ENCODE assay signal across 12 cellular contexts in the genomic region with DNA sequence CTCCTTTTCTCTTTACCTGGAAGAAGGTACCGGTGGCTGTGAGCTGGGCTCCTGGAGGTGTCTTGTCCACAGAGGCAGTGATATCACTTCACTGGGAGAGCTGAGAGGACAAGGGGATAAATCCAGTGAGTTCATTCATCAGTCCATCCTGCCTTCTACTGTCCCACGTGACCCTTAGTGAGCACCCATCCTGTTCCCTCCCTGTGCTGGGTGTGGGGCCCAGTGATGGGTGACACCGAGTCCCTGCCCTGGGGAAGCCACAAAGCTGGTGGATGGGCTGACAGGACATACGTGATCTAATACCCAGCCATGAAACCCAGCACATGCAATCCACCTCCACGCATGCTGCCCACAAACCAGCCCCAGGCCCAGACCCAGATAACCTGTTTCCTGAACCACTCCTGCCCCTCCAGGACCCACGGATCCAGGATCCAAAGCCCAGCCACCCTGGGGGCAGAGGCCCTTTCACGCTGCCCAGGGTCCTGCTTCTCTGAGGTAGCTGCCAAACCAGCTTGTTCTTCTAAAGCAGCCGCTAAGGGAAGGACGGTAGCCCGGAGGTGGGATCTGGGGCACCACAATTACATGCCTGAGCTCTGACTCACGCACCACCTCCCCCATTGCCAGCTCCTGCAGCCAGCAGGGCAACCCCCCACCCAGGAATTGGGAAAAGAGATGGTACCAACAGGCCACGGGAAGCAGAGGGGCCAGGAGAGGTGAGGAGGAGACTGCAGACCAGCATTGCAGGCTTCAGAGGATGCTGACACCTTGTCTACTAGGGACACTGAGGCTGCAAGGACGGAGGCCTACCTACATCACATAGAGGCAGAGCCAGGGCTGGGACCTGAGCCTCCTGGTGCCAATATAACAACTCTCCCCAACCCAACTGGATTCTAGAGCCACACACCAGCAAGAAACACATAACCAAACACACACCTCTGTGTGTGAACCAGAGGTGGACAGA. TPM values are rescaled to one million over a fixed set of nuclear protein-coding genes. Genes with fewer than 3 reads are reported as not detected.
DNase-seq lines count a peak whose midpoint lies in the region; ATAC-seq, FAIRE-seq and TF ChIP-seq lines count a peak whose summit lies in the region.
"Had no signal": no experiment of that assay in that cellular context is flagged by ENCODE, and none has a peak within 500 bp of the region (broad histone marks: within the 10 kb centered on the region; RNA-seq: fewer than 3 reads in every experiment).

No MANE protein-coding gene starts in this region.

- CTCF ChIA-PET in PC-9 (lab: Charles Lee): interaction anchor here (0.6 to 0.9 kb wide), 3 partner anchors 10 to 161 kb away, joined by 3 to 5 read pairs (median 3); no protein-coding TSS in a partner anchor
- CTCF ChIA-PET in H1 (lab: Charles Lee; ENCODE audit: partially characterized antibody): interaction anchor here (0.5 to 21.4 kb wide), 17 partner anchors 9 to 84 kb away, joined by 3 to 176 read pairs (median 4); a partner anchor contains a TSS

- no peak for TF ChIP-seq EP300 in H1 (IDR thresholded peaks at IDR 0.05; ENCODE audit: borderline replicate concordance in 1 of 2, low read depth in 2 of 2, low read length in 2 of 2)

- peak overlapping the region; percentile 38 for H2BK120ac ChIP-seq in H1 (replicated peaks; ENCODE audit: low read depth, low read length)

- FAIRE-seq in H1 (lab: Jason Lieb, UNC): no peak

- H3K36me3 ChIP-seq in GM23338 (ENCODE audit: insufficient read depth) (no peaks in the 10 kb centered on the region), PC-9 (ENCODE audit: low read depth) (no peaks in the 10 kb centered on the region), H1 (ENCODE audit: control insufficient read depth in 2 of 4, insufficient read depth in 4 of 4, low read length in 3 of 4) (no peaks in the 10 kb centered on the region), osteoblast (ENCODE audit: insufficient read depth, low read length) (no peaks in the 10 kb centered on the region)

- H3K9me2 ChIP-seq in GM23338 (ENCODE audit: insufficient read depth) (no peaks in the 10 kb centered on the region), PC-9 (ENCODE audit: insufficient read depth) (no peaks in the 10 kb centered on the region)

- H3K18ac ChIP-seq in H1 (ENCODE audit: extremely low read depth, low read length): peak overlapping the region; percentile 65; the same call in 1 of the 2 replicates

- 0 out of 4 replicates have a peak, but pooled peaks of 1 of the 2 experiments have one; percentile 3 for TF ChIP-seq RAD21 in H1 (IDR thresholded peaks at IDR 0.05 in 1 of 2, conservative IDR thresholded peaks at IDR 0.05 in 1 of 2; ENCODE audit: low read depth in 2 of 2, low read length in 2 of 2)

- H3K23ac ChIP-seq in H1 (ENCODE audit: insufficient read length): no peak overlapping the region

- H3K36me3 Mint-ChIP-seq in GM23338 (ENCODE audit: low read depth): no peaks in the 10 kb centered on the region

- H3K9me3 Mint-ChIP-seq in GM23338: no peaks in the 10 kb centered on the region
- H3K9me3 Mint-ChIP-seq: dendritic cell treated with granulocyte-macrophage colony-stimulating factor and Interleukin-4, amounts not matched to agents 40 ng/mL and 50 ng/mL, for 4 days had no signal

- no peaks in the 10 kb centered on the region for H3K79me1 ChIP-seq in H1 (ENCODE audit: low read depth, low read length)

- H2BK20ac ChIP-seq in H1 (ENCODE audit: low read length): peak overlapping the region; percentile 94; the same call in 1 of the 2 replicates

- no peak overlapping the region for H3K14ac ChIP-seq in H1 (ENCODE audit: insufficient read length)

- H3K27ac ChIP-seq in GM23338 (ENCODE audit: low read depth) (no peak overlapping the region), PC-9 (no peak overlapping the region), H1 (ENCODE audit: low read depth, low read length) (no peak overlapping the region; the same call in 1 of the 2 replicates), osteoblast (ENCODE audit: low read depth, low read length) (no peak overlapping the region)

- H4K20me1 ChIP-seq in GM23338 (replicated peaks; ENCODE audit: insufficient read depth) (no peaks in the 10 kb centered on the region), PC-9 (ENCODE audit: insufficient read depth) (no peaks in the 10 kb centered on the region), H1 (replicated peaks in 1 of 2; ENCODE audit: control insufficient read depth in 1 of 2, insufficient read depth in 2 of 2, low read length in 2 of 2) (no peaks in the 10 kb centered on the region), osteoblast (ENCODE audit: insufficient read depth, low read length) (peaks cover 11% of the 10 kb centered on the region)

- no peak overlapping the region for H3K4me3 ChIP-seq in GM23338
- H3K4me3 ChIP-seq in PC-9: no peak overlapping the region
- H3K4me3 ChIP-seq in H1 (ENCODE audit: extremely low read depth in 1 of 4, insufficient read depth in 2 of 4, low read depth in 3 of 4, low read length in 4 of 4): 0 out of 8 replicates have a peak overlapping the region, but pooled peaks of 1 of the 4 experiments have one; percentile 10
- H3K4me3 ChIP-seq in osteoblast (ENCODE audit: insufficient read depth, low read length): no peak overlapping the region
- H3K4me3 ChIP-seq in lower leg skin (ENCODE audit: low read depth, poor library complexity, severe bottlenecking): no peak overlapping the region

- H3K4ac ChIP-seq in H1 (replicated peaks; ENCODE audit: insufficient read length, low read depth, low read length): no peak overlapping the region

- POLR2A ChIA-PET in PC-9 (lab: Charles Lee; ENCODE audit: unreplicated experiment) (interaction anchor here (0.5 to 0.6 kb wide), 2 partner anchors 69 to 436 kb away, joined by 3 to 5 read pairs; no protein-coding TSS in a partner anchor), H1 (lab: Charles Lee; ENCODE audit: partially characterized antibody) (interaction anchor here (0.6 to 4.3 kb wide), 12 partner anchors 12 to 90 kb away, joined by 3 to 21 read pairs (median 3); a partner anchor contains a TSS)

- H2BK12ac ChIP-seq in H1 (ENCODE audit: low read depth, low read length): peak overlapping the region; percentile 97; the same call in 1 of the 2 replicates

- H3K27me3 ChIP-seq in GM23338 (ENCODE audit: insufficient read depth) (no peaks in the 10 kb centered on the region), PC-9 (ENCODE audit: insufficient read depth, low read depth) (no peaks in the 10 kb centered on the region), H1 (replicated peaks in 1 of 4; ENCODE audit: control insufficient read depth in 3 of 4, extremely low read depth in 1 of 4, insufficient read depth in 3 of 4, low read length in 3 of 4) (no peaks in the 10 kb centered on the region), osteoblast (ENCODE audit: insufficient read depth, low read length) (no peaks in the 10 kb centered on the region)

- H2AK5ac ChIP-seq in H1 (ENCODE audit: low read depth, low read length): peak overlapping the region; percentile 75; the same call in 1 of the 2 replicates

- no peak overlapping the region for H3K9ac ChIP-seq in H1 (replicated peaks in 1 of 4; ENCODE audit: extremely low read depth in 1 of 4, low read depth in 3 of 4, low read length in 3 of 4)

- TSS peak; percentile 28 for BruUV-seq in PC-9 (replicated peaks; lab: Mats Ljungman, UMichigan)

- no peak overlapping the region for H4K5ac ChIP-seq in H1 (ENCODE audit: insufficient read length, low read depth, low read length)

- WGBS in H1 (ENCODE audit: extremely low coverage in 1 of 2, insufficient coverage in 1 of 2, insufficient read length in 1 of 2, insufficient replicate concordance in 2 of 2, low coverage in 1 of 2, low lambda C conversion rate in 2 of 2, missing lambda C conversion rate in 1 of 2), 2 experiments: 36% methylated on average over 12 of the region's 13 CpGs; no CpG with 5 or more reads in 1 of the 2 experiments
- 66 to 74% methylated on average over 13 of the region's 13 CpGs for WGBS in lower leg skin, 2 donors

- H3K4me1 ChIP-seq in GM23338 (ENCODE audit: insufficient read depth): peaks cover 13% of the 10 kb centered on the region
- H3K4me1 ChIP-seq in PC-9 (replicated peaks; ENCODE audit: insufficient read depth): peaks cover 26% of the 10 kb centered on the region
- peaks cover 2 to 19% (median 12%) of the 10 kb centered on the region in 4 experiments for H3K4me1 ChIP-seq in H1 (replicated peaks in 1 of 4; ENCODE audit: control insufficient read depth in 3 of 4, insufficient read depth in 4 of 4, low read length in 3 of 4)
- peaks cover 7% of the 10 kb centered on the region for H3K4me1 ChIP-seq in osteoblast (ENCODE audit: insufficient read depth, low read length)

- H3K79me2 ChIP-seq in GM23338 (replicated peaks; ENCODE audit: insufficient read depth) (no peaks in the 10 kb centered on the region), PC-9 (ENCODE audit: low read depth) (no peaks in the 10 kb centered on the region), H1 (ENCODE audit: control insufficient read depth in 1 of 2, insufficient read depth in 2 of 2, low read length in 2 of 2) (no peaks in the 10 kb centered on the region), osteoblast (ENCODE audit: insufficient read depth, low read length) (no peaks in the 10 kb centered on the region)

- H2BK5ac ChIP-seq in H1 (ENCODE audit: low read depth, low read length): peak overlapping the region; percentile 91

- H3K9me3 ChIP-seq in PC-9 (ENCODE audit: insufficient read depth, low read depth) (no peaks in the 10 kb centered on the region), H1 (ENCODE audit: insufficient read depth in 2 of 2, low read depth in 1 of 2, low read length in 1 of 2) (no peaks in the 10 kb centered on the region), osteoblast (ENCODE audit: low read depth, low read length) (no peaks in the 10 kb centered on the region)

- H3F3A ChIP-seq in GM23338 (replicated peaks; ENCODE audit: low read depth): no peaks in the 10 kb centered on the region
- peaks cover 15% of the 10 kb centered on the region; the same call in 1 of the 2 replicates for H3F3A ChIP-seq in PC-9 (ENCODE audit: insufficient read depth, low read depth)

- no peak for TF ChIP-seq POLR2A in H1 (IDR thresholded peaks at IDR 0.05; ENCODE audit: control extremely low read depth in 1 of 2, low read depth in 2 of 2, low read length in 2 of 2)
- TF ChIP-seq POLR2A in lower leg skin (IDR thresholded peaks at IDR 0.05): no peak

- intact Hi-C loops in PC-9 (cut with micrococcal nuclease; ENCODE audit: unreplicated experiment) (no loop called here), lower leg skin (cut with DNase I; ENCODE audit: low total_unique reads) (no loop called here)

- peak overlapping the region; percentile 89 for H2BK15ac ChIP-seq in H1 (ENCODE audit: low read length)

- peak overlapping the region; percentile 74; the same call in 1 of the 2 replicates for H2AFZ ChIP-seq in GM23338
- H2AFZ ChIP-seq in PC-9: no peak overlapping the region
- H2AFZ ChIP-seq in H1 (ENCODE audit: low read length): peak overlapping the region; percentile 36; the same call in 1 of the 2 replicates
- H2AFZ ChIP-seq in osteoblast (ENCODE audit: low read length): no peak overlapping the region

- no peaks in the 10 kb centered on the region for H3K23me2 ChIP-seq in H1 (ENCODE audit: low read depth, low read length)

- TF ChIP-seq CTCF in GM23338 (conservative IDR thresholded peaks at IDR 0.05; ENCODE audit: low read depth in 2 of 2): no peak
- no peak for TF ChIP-seq CTCF in PC-9 (conservative IDR thresholded peaks at IDR 0.05)
- no peak for TF ChIP-seq CTCF in H1 (IDR thresholded peaks at IDR 0.05; ENCODE audit: control extremely low read depth in 1 of 3, insufficient read depth in 1 of 3, low read depth in 1 of 3, low read length in 3 of 3)
- TF ChIP-seq CTCF in osteoblast (IDR thresholded peaks at IDR 0.05; ENCODE audit: extremely low read depth, low read depth, low read length): no peak
- TF ChIP-seq CTCF in lower leg skin (IDR thresholded peaks at IDR 0.05): no peak

- H3K4me2 ChIP-seq in GM23338 (peak overlapping the region; percentile 43; the same call in 1 of the 2 replicates), PC-9 (peak overlapping the region; percentile 47), H1 (ENCODE audit: insufficient read depth in 1 of 2, low read depth in 2 of 2, low read length in 2 of 2) (peak overlapping the region; percentile 32 to 43), osteoblast (ENCODE audit: insufficient read depth, low read length) (no peak overlapping the region)

- peak overlapping the region; percentile 34; the same call in 1 of the 3 replicates for H3K4me3 Mint-ChIP-seq in GM23338
- H3K4me3 Mint-ChIP-seq: dendritic cell treated with granulocyte-macrophage colony-stimulating factor and Interleukin-4, amounts not matched to agents 40 ng/mL and 50 ng/mL, for 4 days had no signal

- peaks cover 9% of the 10 kb centered on the region for H3K27me3 Mint-ChIP-seq in GM23338 (ENCODE audit: insufficient read depth, low read depth, poor library complexity)
- H3K27me3 Mint-ChIP-seq: dendritic cell treated with granulocyte-macrophage colony-stimulating factor and Interleukin-4, amounts not matched to agents 40 ng/mL and 50 ng/mL, for 4 days had no signal

- H3K56ac ChIP-seq in H1 (replicated peaks; ENCODE audit: insufficient read length, low read depth, low read length): no peak overlapping the region

- peaks cover 24% of the 10 kb centered on the region for H3K4me1 Mint-ChIP-seq in GM23338

- DNase-seq in GM23338 (ENCODE audit: low spot score) (peak; percentile 67), PC-9 (peak; percentile 60 to 76), H1 (ENCODE audit: low read depth in 1 of 2, low spot score in 2 of 2) (peak; percentile 50 to 62), osteoblast (ENCODE audit: insufficient read length, low spot score, missing footprints) (peak; percentile 37), lower leg skin (ENCODE audit: low spot score in 2 of 2) (no peak)
- DNase-seq in stimulated activated CD4-positive, alpha-beta T cell treated with anti-CD3 and anti-CD28 coated beads, Interleukin-2, amount 100 ng/mL, for 48 hours: no peak
- DNase-seq: head of caudate nucleus; NCI-H69; stimulated activated CD4-positive, alpha-beta T cell treated with anti-CD3 and anti-CD28 coated beads, Interleukin-12 subunit alpha, Interleukin-12 subunit beta, amount 100 ng/mL, for 4 hours; stimulated activated naive CD8-positive, alpha-beta T cell treated with anti-CD3 and anti-CD28 coated beads, Interleukin-15, Interleukin-2, amounts not matched to agents 100 U/mL and 50 U/mL, for 24 hours had no signal

- peak overlapping the region; percentile 74 for H4K8ac ChIP-seq in H1 (ENCODE audit: extremely low read depth, insufficient read depth, low read length)

- ATAC-seq in GM23338 (peak; percentile 81), GM18861 (IDR thresholded peaks at IDR 0.05; ENCODE audit: unreplicated experiment) (no peak)
- ATAC-seq: stimulated activated naive CD8-positive, alpha-beta T cell treated with anti-CD3 and anti-CD28 coated beads, Interleukin-15, Interleukin-2, amounts not matched to agents 100 U/mL and 50 U/mL, for 24 hours had no signal

- H3K27ac Mint-ChIP-seq in GM23338: peak overlapping the region; percentile 23
- H3K27ac Mint-ChIP-seq: dendritic cell treated with granulocyte-macrophage colony-stimulating factor and Interleukin-4, amounts not matched to agents 40 ng/mL and 50 ng/mL, for 4 days had no signal

- peak overlapping the region; percentile 88 for H4K91ac ChIP-seq in H1 (replicated peaks; ENCODE audit: insufficient read length, low read length)

RNA-seq across cellular contexts. Expression of a gene that starts 35.2 kb away (rescaled TPM):
- total RNA-seq in GM23338 (2014; rRNA removed; shearing (Covaris generic)): 3.3 and 4.9 TPM in 2 replicates
- polyA plus RNA-seq in GM23338 (2016; fragmentation: Nextera tagmentation; extraction: Ambion mirVana) (1.6 and 1.7 TPM in 2 replicates), H1 (2011; rRNA removed) (7.8 and 10.2 TPM in 2 replicates)
- total RNA-seq in PC-9 (2021) (7.9 and 9.9 TPM in 2 replicates), osteoblast (13.4 and 14.1 TPM in 2 replicates), lower leg skin (1 to 10 TPM; 3.9 to 8.5 (median 5.2) TPM)
- total RNA-seq in H1 (2021; fragmentation: NEBNext Ultra II Directional; extraction: Animal tissue kit (Norgen Biotek cat#: 25700)): 8.1 and 8.6 TPM in 2 replicates
- 6.4 TPM for polyA plus RNA-seq in H1 (2011; cell fraction: cytosol; rRNA removed)
- 27.2 TPM for polyA plus RNA-seq in H1 (2011; cell fraction: nucleus; rRNA removed)
- 4.8 to 10.4 TPM (median 8.0 TPM) in 4 replicates for polyA plus RNA-seq in H1 (2012, experiment 1 of 2)
- 6.2 TPM for polyA plus RNA-seq in H1 (2012, experiment 2 of 2)
- polyA plus RNA-seq in H1 (2013, experiment 1 of 2): 10.7 TPM
- 10.8 TPM for polyA plus RNA-seq in H1 (2013, experiment 2 of 2)
- 6.0 and 7.1 TPM in 2 replicates for polyA minus RNA-seq in H1 (2011; rRNA and poly(A)+ RNA removed)
- polyA minus RNA-seq in H1 (2011; cell fraction: cytosol; rRNA and poly(A)+ RNA removed): 3.8 TPM
- 8.1 TPM for polyA minus RNA-seq in H1 (2011; cell fraction: nucleus; rRNA and poly(A)+ RNA removed)

RNA-seq across cellular contexts. Expression of a gene that starts 57.5 kb away (rescaled TPM):
- 0.28 and 1.1 TPM in 2 replicates for total RNA-seq in GM23338 (2014; rRNA removed; shearing (Covaris generic))
- 0.10 TPM in 1 of 2 replicates, not detected in the other for polyA plus RNA-seq in GM23338 (2016; fragmentation: Nextera tagmentation; extraction: Ambion mirVana)
- 11.1 and 18.9 TPM in 2 replicates for total RNA-seq in PC-9 (2021)
- total RNA-seq in H1 (2021; fragmentation: NEBNext Ultra II Directional; extraction: Animal tissue kit (Norgen Biotek cat#: 25700)): 0.35 and 0.40 TPM in 2 replicates
- 0.41 and 0.64 TPM in 2 replicates for polyA plus RNA-seq in H1 (2011; rRNA removed)
- 0.50 TPM for polyA plus RNA-seq in H1 (2011; cell fraction: cytosol; rRNA removed)
- polyA plus RNA-seq in H1 (2011; cell fraction: nucleus; rRNA removed): 0.40 TPM
- 0.24 to 0.70 TPM (median 0.66 TPM) in 3 of 4 replicates, not detected in the other for polyA plus RNA-seq in H1 (2012, experiment 1 of 2)
- 0.24 TPM for polyA plus RNA-seq in H1 (2012, experiment 2 of 2)
- 0.32 TPM for polyA plus RNA-seq in H1 (2013, experiment 1 of 2)
- 0.31 TPM for polyA plus RNA-seq in H1 (2013, experiment 2 of 2)
- polyA minus RNA-seq in H1 (2011; rRNA and poly(A)+ RNA removed): 0.10 TPM in 1 of 2 replicates, not detected in the other
- 1.0 TPM for polyA minus RNA-seq in H1 (2011; cell fraction: cytosol; rRNA and poly(A)+ RNA removed)
- polyA minus RNA-seq in H1 (2011; cell fraction: nucleus; rRNA and poly(A)+ RNA removed): not detected
- 2.4 and 4.3 TPM in 2 replicates for total RNA-seq in osteoblast
- total RNA-seq in lower leg skin: 1 to 10 TPM in 3 of 4 donors, not detected in 1; 1.0 to 4.3 (median 3.8) TPM

Comparison
In these comparisons a context has a peak if more than half of its experiments do, and no peak if none do; other contexts are left out.
1. DNase-seq: peak in GM23338 (single experiment), PC-9 (2 of 2), H1 (2 of 2) and osteoblast (single experiment); none in stimulated activated CD4-positive, alpha-beta T cell treated with anti-CD3 and anti-CD28 coated beads, Interleukin-2, amount 100 ng/mL, for 48 hours (0 of 2) and lower leg skin (0 of 2).
2. H2AFZ ChIP-seq: peak in GM23338 (single experiment) and H1 (single experiment); none in PC-9 (single experiment) and osteoblast (single experiment).